ENCODE assay signal across 8 cellular contexts in genomic region chr1:26500488-26501175, GRCh38. TPM values are rescaled to one million over a fixed set of nuclear protein-coding genes. Genes with fewer than 3 reads are reported as not detected.
A peak's percentile ranks its signal among the peaks of the same experiment; 100 is the strongest.
DNase-seq lines count a peak whose midpoint lies in the region; ATAC-seq and TF ChIP-seq lines count a peak whose summit lies in the region.

No MANE protein-coding gene starts in this region.

- peak overlapping the region; percentile 98 for H2AFZ ChIP-seq in Loucy (ENCODE audit: low read length)
- peak overlapping the region; percentile 81 for H2AFZ ChIP-seq in SK-N-SH (ENCODE audit: low read depth)
- H2AFZ ChIP-seq in parathyroid adenoma: peak overlapping the region; percentile 93

- no peaks in the 10 kb centered on the region for H3K27me3 ChIP-seq in Loucy (ENCODE audit: insufficient read depth, low read length, poor library complexity, severe bottlenecking)
- H3K27me3 ChIP-seq in SK-N-SH (ENCODE audit: insufficient read depth): no peaks in the 10 kb centered on the region
- no peaks in the 10 kb centered on the region for H3K27me3 ChIP-seq in parathyroid adenoma (ENCODE audit: control insufficient read depth, insufficient read depth, low read length)
- H3K27me3 ChIP-seq in thyroid gland: no peaks in the 10 kb centered on the region

- H3K4me3 ChIP-seq in Loucy (ENCODE audit: low read length, poor library complexity, severe bottlenecking): peak overlapping the region; percentile 97
- peak overlapping the region; percentile 59 to 84 for H3K4me3 ChIP-seq in SK-N-SH (ENCODE audit: low read depth in 2 of 2, low read length in 1 of 2)
- H3K4me3 ChIP-seq in parathyroid adenoma (ENCODE audit: low read depth, low read length): peak overlapping the region; percentile 76
- H3K4me3 ChIP-seq in thyroid gland (replicated peaks in 1 of 3): peak overlapping the region; percentile 8 to 61 (median 61)

- H3K9ac ChIP-seq in Loucy (ENCODE audit: low read depth, low read length, poor library complexity, severe bottlenecking): peak overlapping the region; percentile 96
- peak overlapping the region; percentile 87 for H3K9ac ChIP-seq in SK-N-SH
- H3K9ac ChIP-seq in parathyroid adenoma: peak overlapping the region; percentile 53

- no peak for TF ChIP-seq EP300 in SK-N-SH (IDR thresholded peaks at IDR 0.05; ENCODE audit: borderline replicate concordance in 1 of 2, low read depth in 1 of 2, low read length in 1 of 2)

- peaks cover 4% of the 10 kb centered on the region for H3K36me3 Mint-ChIP-seq in activated naive CD8-positive, alpha-beta T cell treated with anti-CD3 and anti-CD28 coated beads for 36 hours

- TF ChIP-seq CTCF in Loucy (conservative IDR thresholded peaks at IDR 0.05; ENCODE audit: low read length) (no peak; the same call in 1 of the 2 replicates), SK-N-SH (IDR thresholded peaks at IDR 0.05) (no peak; the same call in 1 of the 2 replicates), parathyroid adenoma (IDR thresholded peaks at IDR 0.05) (no peak), thyroid gland (IDR thresholded peaks at IDR 0.05) (peak in 1 of 6 experiments; percentile 16)

- POLR2A ChIA-PET in SK-N-SH (lab: Yijun Ruan, JAX): interaction anchor here (0.6 to 2.3 kb wide), 13 partner anchors 11 to 400 kb away, joined by 3 to 14 read pairs (median 5); partner anchors contain the start of genes DHDDS, GPATCH3, HMGN2 and PIGV

- peak overlapping the region; percentile 96 for H3K27ac Mint-ChIP-seq in activated naive CD8-positive, alpha-beta T cell treated with anti-CD3 and anti-CD28 coated beads for 36 hours

- H3K79me2 ChIP-seq in Loucy (ENCODE audit: insufficient read depth, low read length): peaks cover 11% of the 10 kb centered on the region; the same call in 1 of the 2 replicates
- no peaks in the 10 kb centered on the region for H3K79me2 ChIP-seq in SK-N-SH (ENCODE audit: insufficient read depth)
- no peaks in the 10 kb centered on the region for H3K79me2 ChIP-seq in parathyroid adenoma

- H3K4me1 ChIP-seq in Loucy (ENCODE audit: insufficient read depth, low read length, poor library complexity, severe bottlenecking) (peaks cover 16% of the 10 kb centered on the region), SK-N-SH (ENCODE audit: control insufficient read depth in 1 of 2, insufficient read depth in 2 of 2, low read depth in 1 of 2, low read length in 1 of 2) (no peaks in the 10 kb centered on the region; a peak in 2 of 4 replicates), parathyroid adenoma (no peaks in the 10 kb centered on the region), thyroid gland (peaks cover 10 to 16% of the 10 kb centered on the region in 2 donors)

- CTCF ChIA-PET in SK-N-SH (lab: Yijun Ruan, JAX): interaction anchor here (0.5 to 4.7 kb wide), 43 partner anchors 8 to 1806 kb away, joined by 3 to 41 read pairs (median 5); partner anchors contain the start of genes HMGN2, PIGV and RPS6KA1

- intact Hi-C loops in Right ventricle myocardium superior (cut with DNase I) (no loop called here), thyroid gland (cut with DNase I) (loop anchor here (2.0 kb wide), 1 partner anchor 30 kb away; no protein-coding TSS in a partner anchor)

- H3K36me3 ChIP-seq in Loucy (ENCODE audit: insufficient read depth, low read length) (no peaks in the 10 kb centered on the region), SK-N-SH (replicated peaks in 1 of 2; ENCODE audit: control insufficient read depth in 1 of 2, insufficient read depth in 2 of 2, low read length in 1 of 2) (no peaks in the 10 kb centered on the region), parathyroid adenoma (ENCODE audit: control insufficient read depth, insufficient read depth, low read length) (no peaks in the 10 kb centered on the region), thyroid gland (no peaks in the 10 kb centered on the region)

- no peaks in the 10 kb centered on the region for H3K27me3 Mint-ChIP-seq in activated naive CD8-positive, alpha-beta T cell treated with anti-CD3 and anti-CD28 coated beads for 36 hours

- peak overlapping the region; percentile 96 for H3K4me2 ChIP-seq in Loucy (ENCODE audit: low read depth, low read length, poor library complexity, severe bottlenecking)
- H3K4me2 ChIP-seq in SK-N-SH: peak overlapping the region; percentile 100
- H3K4me2 ChIP-seq in parathyroid adenoma (ENCODE audit: low read length): peak overlapping the region; percentile 98

- H3K4me1 Mint-ChIP-seq in activated naive CD8-positive, alpha-beta T cell treated with anti-CD3 and anti-CD28 coated beads for 36 hours: peaks cover 9% of the 10 kb centered on the region

- H3F3A ChIP-seq in Loucy (ENCODE audit: low read depth) (no peaks in the 10 kb centered on the region), SK-N-SH (replicated peaks; ENCODE audit: insufficient read depth) (no peaks in the 10 kb centered on the region)

- H3K9me2 ChIP-seq in Loucy (replicated peaks; ENCODE audit: low read depth, low read length) (no peaks in the 10 kb centered on the region), SK-N-SH (no peaks in the 10 kb centered on the region)

- peak; percentile 96 for ATAC-seq in Right ventricle myocardium superior (ENCODE audit: poor library complexity)

- peak in 1 of 2 donors; percentile 69 for TF ChIP-seq POLR2A in thyroid gland (IDR thresholded peaks at IDR 0.05)

- 0% methylated on average over 7 of the region's 74 CpGs for WGBS in SK-N-SH (ENCODE audit: low lambda C conversion rate)
- 0% methylated on average over 14 to 18 of the region's 74 CpGs for WGBS in thyroid gland, 2 donors

- H3K4me3 Mint-ChIP-seq in activated naive CD8-positive, alpha-beta T cell treated with anti-CD3 and anti-CD28 coated beads for 36 hours: peak overlapping the region; percentile 88

- no peaks in the 10 kb centered on the region for H3K9me3 ChIP-seq in Loucy (ENCODE audit: insufficient read depth, low read depth, low read length)
- H3K9me3 ChIP-seq in SK-N-SH: no peaks in the 10 kb centered on the region
- H3K9me3 ChIP-seq in parathyroid adenoma (ENCODE audit: control insufficient read depth, low read length): no peaks in the 10 kb centered on the region
- no peaks in the 10 kb centered on the region for H3K9me3 ChIP-seq in thyroid gland

- DNase-seq in EH (ENCODE audit: low read depth) (peak; percentile 79), GOT3 (lab: John Stamatoyannopoulos, UW) (peak; percentile 51), SK-N-SH (peak; percentile 97), Right ventricle myocardium superior (peak; percentile 94), thyroid gland (peak; percentile 90 to 92)
- peak; percentile 92 for DNase-seq in activated naive CD8-positive, alpha-beta T cell treated with anti-CD3 and anti-CD28 coated beads for 36 hours

- H3K27ac ChIP-seq in SK-N-SH (ENCODE audit: low read depth in 2 of 2, low read length in 1 of 2) (peak overlapping the region; percentile 79 to 81), parathyroid adenoma (peak overlapping the region; percentile 87), thyroid gland (peak overlapping the region; percentile 75 to 95 (median 89))

- no peaks in the 10 kb centered on the region for H4K20me1 ChIP-seq in Loucy (ENCODE audit: insufficient read depth, low read length, poor library complexity, severe bottlenecking)
- no peaks in the 10 kb centered on the region for H4K20me1 ChIP-seq in SK-N-SH (ENCODE audit: insufficient read depth)

- no peaks in the 10 kb centered on the region for H3K9me3 Mint-ChIP-seq in activated naive CD8-positive, alpha-beta T cell treated with anti-CD3 and anti-CD28 coated beads for 36 hours

- TF ChIP-seq RAD21 in SK-N-SH (IDR thresholded peaks at IDR 0.05; ENCODE audit: low read length): no peak

TF ChIP-seq in SK-N-SH, 30 proteins besides CTCF, POLR2A, EP300 and RAD21 (continues in another document):
- TF ChIP-seq TAF1 (IDR thresholded peaks at IDR 0.05; ENCODE audit: borderline replicate concordance, low read depth, low read length) (peak; percentile 74; the same call in 1 of the 2 replicates), GABPA (IDR thresholded peaks at IDR 0.05; ENCODE audit: low read depth) (no peak; the same call in 1 of the 2 replicates), SMC3 (IDR thresholded peaks at IDR 0.05; ENCODE audit: low read depth, low read length) (no peak), TCF12 (IDR thresholded peaks at IDR 0.05) (no peak), FOXM1 (IDR thresholded peaks at IDR 0.05; ENCODE audit: low read depth) (no peak), NRF1 (IDR thresholded peaks at IDR 0.05; ENCODE audit: low read depth, low read length) (peak; percentile 39), IRF3 (IDR thresholded peaks at IDR 0.05; ENCODE audit: low read depth, low read length) (no peak), RXRA (IDR thresholded peaks at IDR 0.05; ENCODE audit: borderline replicate concordance, low read depth) (no peak), MXI1 (IDR thresholded peaks at IDR 0.05; ENCODE audit: low read depth, low read length) (peak; percentile 79), USF2 (IDR thresholded peaks at IDR 0.05; ENCODE audit: borderline replicate concordance, low read depth, low read length) (0 out of 2 replicates have a peak, but pooled peaks have one; percentile 10)

RNA-seq across cellular contexts. Expression of gene HMGN2, which starts 28.4 kb away (rescaled TPM):
- polyA plus RNA-seq in SK-N-SH (2012; rRNA removed): 343 and 644 TPM in 2 replicates
- 624 and 653 TPM in 2 replicates for polyA plus RNA-seq in SK-N-SH (2012; cell fraction: cytosol; rRNA removed)
- polyA plus RNA-seq in SK-N-SH (2012; cell fraction: nucleus; rRNA removed): 304 and 357 TPM in 2 replicates
- total RNA-seq in activated naive CD8-positive, alpha-beta T cell treated with anti-CD3 and anti-CD28 coated beads for 36 hours: 100 to 1,000 TPM; 948 to 957 TPM
- total RNA-seq in Right ventricle myocardium superior: 132 TPM
- total RNA-seq in thyroid gland: 100 to 1,000 TPM; 277 to 411 (median 319) TPM

RNA-seq across cellular contexts. Expression of gene RPS6KA1, which starts 28.9 kb away (rescaled TPM):
- polyA plus RNA-seq in SK-N-SH (2012; rRNA removed): 8.3 and 9.7 TPM in 2 replicates
- polyA plus RNA-seq in SK-N-SH (2012; cell fraction: cytosol; rRNA removed): 4.3 and 7.1 TPM in 2 replicates
- 9.0 and 11.6 TPM in 2 replicates for polyA plus RNA-seq in SK-N-SH (2012; cell fraction: nucleus; rRNA removed)
- 100 to 1,000 TPM; 131 to 133 TPM for total RNA-seq in activated naive CD8-positive, alpha-beta T cell treated with anti-CD3 and anti-CD28 coated beads for 36 hours
- total RNA-seq in Right ventricle myocardium superior: 3.9 TPM
- total RNA-seq in thyroid gland: 10 to 100 TPM; 55.8 to 98.6 (median 76.3) TPM

Comparison
In these comparisons a context has a peak if more than half of its experiments do, and no peak if none do; other contexts are left out.
1. Peak in every context shown above with its lines: DNase-seq, ATAC-seq, H3K4me3 ChIP-seq and H3K27ac ChIP-seq.
2. RNA of gene RPS6KA1, which starts 28.9 kb away (total RNA-seq): 131 to 133 TPM in activated naive CD8-positive, alpha-beta T cell treated with anti-CD3 and anti-CD28 coated beads for 36 hours and 55.8 to 98.6 TPM in thyroid gland; 3.9 TPM in Right ventricle myocardium superior (single experiment); every median in the first group is over 10 times any median in the second.